8 cellular contexts compared by ENCODE assay signal in genomic region chr2:176931588-176932563, GRCh38.
DNase-seq lines count a peak whose midpoint lies in the region; ATAC-seq and TF ChIP-seq lines count a peak whose summit lies in the region.

No MANE protein-coding gene starts in this region.

- no peaks in the 10 kb centered on the region for H3K79me2 ChIP-seq in PC-3 (ENCODE audit: low read length)

- no peak for TF ChIP-seq CTCF in PC-3 (conservative IDR thresholded peaks at IDR 0.05; ENCODE audit: low read depth, low read length)
- no peak for TF ChIP-seq CTCF in progenitor cell of endocrine pancreas (IDR thresholded peaks at IDR 0.05; ENCODE audit: unreplicated experiment)
- TF ChIP-seq CTCF in body of pancreas (IDR thresholded peaks at IDR 0.05) = no peak
- no peak for TF ChIP-seq CTCF in transverse colon (IDR thresholded peaks at IDR 0.05)

- H3K4me3 Mint-ChIP-seq in progenitor cell of endocrine pancreas (ENCODE audit: low read depth) = no peak overlapping the region

- TF ChIP-seq POLR2A in body of pancreas (IDR thresholded peaks at IDR 0.05) = no peak
- no peak for TF ChIP-seq POLR2A in transverse colon (IDR thresholded peaks at IDR 0.05)

- H3K4me3 ChIP-seq in PC-3 (ENCODE audit: low read length) (no peak overlapping the region), body of pancreas (no peak overlapping the region), transverse colon (no peak overlapping the region)

- POLR2A ChIA-PET in PC-3 (lab: Charles Lee; ENCODE audit: unreplicated experiment) = no interaction called here

- no peaks in the 10 kb centered on the region for H3K9me3 Mint-ChIP-seq in progenitor cell of endocrine pancreas (ENCODE audit: low read depth)

- no peaks in the 10 kb centered on the region for H3F3A ChIP-seq in PC-3 (ENCODE audit: low read length, unreplicated experiment)

- no peak overlapping the region for H2AFZ ChIP-seq in PC-3 (ENCODE audit: low read length)

- H3K9me2 ChIP-seq in PC-3 (replicated peaks; ENCODE audit: low read length) = no peaks in the 10 kb centered on the region

- H3K27me3 ChIP-seq in PC-3 (ENCODE audit: low read length) (peaks cover 41% of the 10 kb centered on the region), body of pancreas (no peaks in the 10 kb centered on the region), transverse colon (no peaks in the 10 kb centered on the region)

- DNase-seq in COLO829 (ENCODE audit: low spot score) (peak; percentile 86), PC-3 (peak; percentile 24), foreskin melanocyte (peak; percentile 83), progenitor cell of endocrine pancreas (ENCODE audit: low spot score, unreplicated experiment) (no peak), body of pancreas (no peak), transverse colon (no peak)

- peaks cover 3% of the 10 kb centered on the region for H3K27me3 Mint-ChIP-seq in progenitor cell of endocrine pancreas

- intact Hi-C loops in PC-3 (cut with micrococcal nuclease) = loop anchor here (5.0 kb wide), 1 partner anchor 215 kb away; no protein-coding TSS in a partner anchor
- intact Hi-C loops in body of pancreas (cut with DNase I) = no loop called here
- intact Hi-C loops in transverse colon (cut with DNase I; ENCODE audit: low total_unique reads) = loop anchor here (5.0 kb wide), 1 partner anchor 500 kb away; no protein-coding TSS in a partner anchor

- no TSS peak for BruUV-seq in PC-3 (replicated peaks; lab: Mats Ljungman, UMichigan)

- peak; percentile 99 for ATAC-seq in GM18870 (IDR thresholded peaks at IDR 0.05; ENCODE audit: unreplicated experiment)
- peak; percentile 97 for ATAC-seq in HG02973 (IDR thresholded peaks at IDR 0.05; ENCODE audit: unreplicated experiment)
- ATAC-seq in PC-3 = no peak; the same call in 1 of the 2 replicates
- ATAC-seq in body of pancreas = no peak

- H3K9me3 ChIP-seq in PC-3 (ENCODE audit: low read length) (no peaks in the 10 kb centered on the region), body of pancreas (no peaks in the 10 kb centered on the region), transverse colon (no peaks in the 10 kb centered on the region)

- in situ Hi-C loops in transverse colon (cut with MboI; ENCODE audit: low pct_ligation_motif_present in 1 of 4, low pct_unique_long_range_greater_than_20kb in 1 of 4, low sequenced_read_pairs in 3 of 4) = no loop called here

- H3K27ac ChIP-seq in PC-3 (ENCODE audit: low read length) (no peak overlapping the region), body of pancreas (no peak overlapping the region), transverse colon (no peak overlapping the region)

- no peak overlapping the region for H3K27ac Mint-ChIP-seq in progenitor cell of endocrine pancreas

- no peaks in the 10 kb centered on the region for H3K36me3 Mint-ChIP-seq in progenitor cell of endocrine pancreas (ENCODE audit: insufficient read depth)

- H3K4me1 Mint-ChIP-seq in progenitor cell of endocrine pancreas (ENCODE audit: low read depth) = no peaks in the 10 kb centered on the region

- H3K4me1 ChIP-seq in PC-3 (ENCODE audit: insufficient read depth, low read length) (no peaks in the 10 kb centered on the region), body of pancreas (no peaks in the 10 kb centered on the region), transverse colon (no peaks in the 10 kb centered on the region)

- no peaks in the 10 kb centered on the region for H4K20me1 ChIP-seq in PC-3 (ENCODE audit: low read length)

- CTCF ChIA-PET in PC-3 (lab: Charles Lee) = no interaction called here

- no peak for TF ChIP-seq EP300 in transverse colon (IDR thresholded peaks at IDR 0.05; ENCODE audit: low read depth)

- no peak overlapping the region for H3K4me2 ChIP-seq in PC-3 (ENCODE audit: low read length)

- H3K9ac ChIP-seq in PC-3 (ENCODE audit: low read length) = no peak overlapping the region

- 51 to 63% methylated on average over 8 of the region's 8 CpGs for WGBS in body of pancreas, 2 donors
- 61 to 85% methylated on average over 8 of the region's 8 CpGs for WGBS in transverse colon (ENCODE audit: low coverage in 1 of 2), 2 donors

- H3K36me3 ChIP-seq in PC-3 (ENCODE audit: low read depth, low read length) = no peaks in the 10 kb centered on the region
- H3K36me3 ChIP-seq in body of pancreas (replicated peaks in 1 of 2; ENCODE audit: insufficient read depth in 1 of 2, low read depth in 2 of 2) = no peaks in the 10 kb centered on the region
- H3K36me3 ChIP-seq in transverse colon = no peaks in the 10 kb centered on the region

Comparison
In these comparisons a context has a peak if more than half of its experiments do, and no peak if none do; other contexts are left out.
1. DNase-seq: peak in COLO829 (single experiment), PC-3 (single experiment) and foreskin melanocyte (single experiment); none in progenitor cell of endocrine pancreas (single experiment), body of pancreas (0 of 4) and transverse colon (single experiment).
2. ATAC-seq: peak in GM18870 (single experiment) and HG02973 (single experiment); none in PC-3 (single experiment) and body of pancreas (single experiment).